ENCODE assay signal across 18 cellular contexts in the genomic region with DNA sequence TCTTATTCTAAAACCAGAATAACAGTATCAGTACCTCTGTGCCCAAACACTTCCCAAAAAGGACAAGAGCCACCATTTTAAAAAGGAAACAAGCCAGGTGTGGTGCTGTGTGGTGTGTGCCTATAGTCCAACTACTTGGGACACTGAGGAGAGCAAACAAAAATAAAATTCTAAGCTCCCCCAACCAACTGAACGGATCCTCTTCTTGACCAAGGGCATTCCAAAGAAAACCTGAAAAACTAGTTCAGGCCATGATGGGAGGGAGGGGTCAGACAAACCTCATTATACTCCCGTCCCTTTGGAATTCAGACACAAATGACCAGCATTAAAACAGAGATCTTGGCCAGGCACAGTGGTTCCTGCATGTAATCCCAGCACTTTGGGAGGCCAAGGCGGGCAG. TPM values are rescaled to one million over a fixed set of nuclear protein-coding genes. Genes with fewer than 3 reads are reported as not detected.
DNase-seq lines count a peak whose midpoint lies in the region; ATAC-seq and TF ChIP-seq lines count a peak whose summit lies in the region.
"Had no signal": no experiment of that assay in that cellular context is flagged by ENCODE, and none has a peak within 500 bp of the region (broad histone marks: within the 10 kb centered on the region; RNA-seq: fewer than 3 reads in every experiment).

No MANE protein-coding gene starts in this region.

- no peak overlapping the region for H3K4me2 ChIP-seq in mesendoderm (ENCODE audit: low read length)

- no peak for DNase-seq in stimulated activated naive CD8-positive, alpha-beta T cell treated with anti-CD3 and anti-CD28 coated beads, Interleukin-15, Interleukin-2, amounts not matched to agents 100 U/mL and 50 U/mL, for 24 hours
- DNase-seq in breast epithelium (ENCODE audit: low spot score in 2 of 2) (peak in 1 of 2 donors; percentile 42), mesendoderm (peak; percentile 85), amygdala (lab: John Stamatoyannopoulos, UW) (no peak), mucosa of gallbladder (ENCODE audit: low spot score) (no peak), ascending aorta (ENCODE audit: low spot score in 2 of 2) (no peak)
- DNase-seq: activated CD4-positive, alpha-beta T cell treated with anti-CD3 and anti-CD28 coated beads, Interleukin-2, amount 50 U/mL, for 48 hours; esophagus squamous epithelium; GOT3; left cardiac atrium; naive thymus-derived CD8-positive, alpha-beta T cell; NCI-H1092 treated with DMSO at 0.1 percent for 48 hours; NCI-H2171 treated with DMSO at 0.1 percent for 48 hours had no signal

- H3K27me3 Mint-ChIP-seq in stimulated activated naive CD8-positive, alpha-beta T cell treated with anti-CD3 and anti-CD28 coated beads, Interleukin-15, Interleukin-2, amounts not matched to agents 100 ng/mL and 50 ng/mL, for 24 hours: no peaks in the 10 kb centered on the region
- H3K27me3 Mint-ChIP-seq: naive thymus-derived CD8-positive, alpha-beta T cell had no signal

- no peak overlapping the region for H4K8ac ChIP-seq in mesendoderm (ENCODE audit: low read depth, low read length)

- H2BK5ac ChIP-seq in mesendoderm (ENCODE audit: low read length): no peak overlapping the region

- no peaks in the 10 kb centered on the region for H3K79me1 ChIP-seq in mesendoderm (ENCODE audit: low read length)

- H4K5ac ChIP-seq in mesendoderm (ENCODE audit: low read length): no peak overlapping the region

- peak overlapping the region; percentile 38 for H3K27ac Mint-ChIP-seq in stimulated activated naive CD8-positive, alpha-beta T cell treated with anti-CD3 and anti-CD28 coated beads, Interleukin-15, Interleukin-2, amounts not matched to agents 100 ng/mL and 50 ng/mL, for 24 hours
- H3K27ac Mint-ChIP-seq: activated T-helper 2 cell treated with anti-CD3 and anti-CD28 coated beads, Interferon-gamma antibody, Interleukin-2, Interleukin-4, amounts not matched to agents 10 μg/mL and 5 μg/mL and 100 μg/mL, durations not matched to agents 14 hours and 24 hours and 36 hours had no signal

- H3K56ac ChIP-seq in mesendoderm (ENCODE audit: low read length): peak overlapping the region; percentile 42

- intact Hi-C loops in breast epithelium (cut with DNase I; ENCODE audit: low total_unique reads): no loop called here
- intact Hi-C loops in ascending aorta (cut with DNase I): no loop called here

- H2BK120ac ChIP-seq in mesendoderm (ENCODE audit: low read depth, low read length): no peak overlapping the region

- no peak for TF ChIP-seq POLR2A in breast epithelium (IDR thresholded peaks at IDR 0.05)

- peaks cover 20% of the 10 kb centered on the region for H3K4me1 Mint-ChIP-seq in stimulated activated naive CD8-positive, alpha-beta T cell treated with anti-CD3 and anti-CD28 coated beads, Interleukin-15, Interleukin-2, amounts not matched to agents 100 ng/mL and 50 ng/mL, for 24 hours (ENCODE audit: low read depth)

- no peak overlapping the region for H3K18ac ChIP-seq in mesendoderm (ENCODE audit: low read length)

- no peak overlapping the region for H3K9ac ChIP-seq in mesendoderm (ENCODE audit: low read length)

- H3K4me3 Mint-ChIP-seq in stimulated activated naive CD8-positive, alpha-beta T cell treated with anti-CD3 and anti-CD28 coated beads, Interleukin-15, Interleukin-2, amounts not matched to agents 100 ng/mL and 50 ng/mL, for 24 hours: no peak overlapping the region
- H3K4me3 Mint-ChIP-seq: naive thymus-derived CD8-positive, alpha-beta T cell had no signal

- H2BK15ac ChIP-seq in mesendoderm (replicated peaks; ENCODE audit: low read depth): no peak overlapping the region

- H3K9me3 ChIP-seq in breast epithelium (no peaks in the 10 kb centered on the region), ascending aorta (no peaks in the 10 kb centered on the region)
- H3K9me3 ChIP-seq: esophagus squamous epithelium, SJSA1, thoracic aorta had no signal

- H3K9me3 Mint-ChIP-seq in stimulated activated naive CD8-positive, alpha-beta T cell treated with anti-CD3 and anti-CD28 coated beads, Interleukin-15, Interleukin-2, amounts not matched to agents 100 ng/mL and 50 ng/mL, for 24 hours: no peaks in the 10 kb centered on the region
- H3K9me3 Mint-ChIP-seq: activated T-helper 2 cell treated with anti-CD3 and anti-CD28 coated beads, Interferon-gamma antibody, Interleukin-2, Interleukin-4, amounts not matched to agents 10 μg/mL and 5 μg/mL and 100 μg/mL, durations not matched to agents 14 hours and 24 hours and 36 hours; naive thymus-derived CD8-positive, alpha-beta T cell had no signal

- no peak overlapping the region for H3K23ac ChIP-seq in mesendoderm (ENCODE audit: low read length)

- no peak overlapping the region for H3K4me3 ChIP-seq in breast epithelium
- H3K4me3 ChIP-seq in mesendoderm (ENCODE audit: low read length): no peak overlapping the region
- no peak overlapping the region for H3K4me3 ChIP-seq in ascending aorta
- H3K4me3 ChIP-seq: esophagus squamous epithelium, SJSA1, thoracic aorta had no signal

- TF ChIP-seq CTCF in breast epithelium (IDR thresholded peaks at IDR 0.05) (no peak), ascending aorta (IDR thresholded peaks at IDR 0.05) (no peak)

- H3K36me3 ChIP-seq in breast epithelium (no peaks in the 10 kb centered on the region), mesendoderm (ENCODE audit: control insufficient read depth, insufficient read depth, low read length) (no peaks in the 10 kb centered on the region), ascending aorta (peaks cover 34 to 60% of the 10 kb centered on the region in 2 donors)

- peaks cover 52% of the 10 kb centered on the region for H3K36me3 Mint-ChIP-seq in stimulated activated naive CD8-positive, alpha-beta T cell treated with anti-CD3 and anti-CD28 coated beads, Interleukin-15, Interleukin-2, amounts not matched to agents 100 ng/mL and 50 ng/mL, for 24 hours (ENCODE audit: low read depth)

- peak overlapping the region; percentile 65 to 74 for H3K27ac ChIP-seq in breast epithelium
- H3K27ac ChIP-seq in mesendoderm (ENCODE audit: low read depth, low read length): no peak overlapping the region
- no peak overlapping the region for H3K27ac ChIP-seq in ascending aorta
- H3K27ac ChIP-seq: esophagus squamous epithelium, SJSA1, thoracic aorta had no signal

- H3K27me3 ChIP-seq in breast epithelium (no peaks in the 10 kb centered on the region), mesendoderm (ENCODE audit: insufficient read depth, low read length, poor library complexity) (no peaks in the 10 kb centered on the region), ascending aorta (no peaks in the 10 kb centered on the region)
- H3K27me3 ChIP-seq: esophagus squamous epithelium, SJSA1 had no signal

- no peaks in the 10 kb centered on the region for H3K79me2 ChIP-seq in mesendoderm (ENCODE audit: control insufficient read depth, insufficient read depth, low read length)

- no peak for ATAC-seq in stimulated activated naive CD8-positive, alpha-beta T cell treated with anti-CD3 and anti-CD28 coated beads, Interleukin-15, Interleukin-2, amounts not matched to agents 100 U/mL and 50 U/mL, for 24 hours
- no peak for ATAC-seq in GM19035 (IDR thresholded peaks at IDR 0.05; ENCODE audit: unreplicated experiment)
- ATAC-seq: left cardiac atrium; naive thymus-derived CD8-positive, alpha-beta T cell had no signal

- no CpG with 5 or more reads among the region's 3 CpGs for WGBS in mesendoderm (ENCODE audit: extremely low coverage, insufficient coverage, low lambda C conversion rate)

- H3K4me1 ChIP-seq in breast epithelium: no peaks in the 10 kb centered on the region
- H3K4me1 ChIP-seq in mesendoderm (ENCODE audit: control insufficient read depth, low read depth, low read length): peaks cover 3% of the 10 kb centered on the region
- H3K4me1 ChIP-seq in ascending aorta: no peaks in the 10 kb centered on the region
- H3K4me1 ChIP-seq: SJSA1 had no signal

- no peak overlapping the region for H2AK5ac ChIP-seq in mesendoderm (ENCODE audit: low read length)

- no peak overlapping the region for H3K4ac ChIP-seq in mesendoderm (ENCODE audit: low read depth, low read length)

RNA-seq across cellular contexts. Expression of a gene that starts 20.5 kb away (rescaled TPM):
- total RNA-seq in breast epithelium: 100 to 1,000 TPM in 1 of 3 donors, 10 to 100 TPM in 2; 52.2 to 103 (median 91.0) TPM
- 25.6 TPM for polyA plus RNA-seq in mesendoderm (2013, experiment 1 of 2)
- 24.3 TPM for polyA plus RNA-seq in mesendoderm (2013, experiment 2 of 2)
- total RNA-seq in mucosa of gallbladder: 56.1 TPM
- total RNA-seq in ascending aorta: 21.5 TPM

RNA-seq across cellular contexts. Expression of a gene that starts 42.5 kb away (rescaled TPM):
- 10 to 100 TPM; 63.6 to 92.0 (median 82.1) TPM for total RNA-seq in breast epithelium
- 16.8 TPM for polyA plus RNA-seq in mesendoderm (2013, experiment 1 of 2)
- polyA plus RNA-seq in mesendoderm (2013, experiment 2 of 2): 17.1 TPM
- 64.0 TPM for total RNA-seq in mucosa of gallbladder
- 8.6 TPM for total RNA-seq in ascending aorta

RNA-seq across cellular contexts. Expression of a gene that starts 53.3 kb away (rescaled TPM):
- not detected for total RNA-seq in breast epithelium
- not detected for polyA plus RNA-seq in mesendoderm (2013, experiment 1 of 2)
- polyA plus RNA-seq in mesendoderm (2013, experiment 2 of 2): not detected
- total RNA-seq in mucosa of gallbladder: not detected
- not detected for total RNA-seq in ascending aorta
- total RNA-seq: activated T-helper 2 cell treated with anti-CD3 and anti-CD28 coated beads, Interferon-gamma antibody, Interleukin-2, Interleukin-4, amounts not matched to agents 10 μg/mL and 5 μg/mL and 100 μg/mL, durations not matched to agents 14 hours and 24 hours and 36 hours; esophagus squamous epithelium; left cardiac atrium; naive thymus-derived CD8-positive, alpha-beta T cell; SJSA1; thoracic aorta had no signal
- polyA plus RNA-seq: naive thymus-derived CD8-positive, alpha-beta T cell had no signal

Comparison
In these comparisons a context has a peak if more than half of its experiments do, and no peak if none do; other contexts are left out.
1. H3K27ac ChIP-seq: peak in breast epithelium (2 of 2); none in mesendoderm (single experiment) and ascending aorta (0 of 2).